Comparison of ENCODE assay signal across 26 cellular contexts in genomic region chr15:36814085-36814484, GRCh38.
DNase-seq lines count a peak whose midpoint lies in the region; ATAC-seq, FAIRE-seq and TF ChIP-seq lines count a peak whose summit lies in the region.
"Had no signal": no experiment of that assay in that cellular context is flagged by ENCODE, and none has a peak within 500 bp of the region (broad histone marks: within the 10 kb centered on the region; RNA-seq: fewer than 3 reads in every experiment).

No MANE protein-coding gene starts in this region.

- H3K4me1 Mint-ChIP-seq in astrocyte (ENCODE audit: low read depth, unreplicated experiment) (peaks cover 2% of the 10 kb centered on the region), type B pancreatic cell (ENCODE audit: unreplicated experiment) (peaks cover 41% of the 10 kb centered on the region)
- H3K4me1 Mint-ChIP-seq: IgD-negative memory B cell; immature natural killer cell; naive thymus-derived CD4-positive, alpha-beta T cell had no signal

- H3K27me3 Mint-ChIP-seq in astrocyte (ENCODE audit: low read depth, unreplicated experiment) (no peaks in the 10 kb centered on the region), type B pancreatic cell (no peaks in the 10 kb centered on the region)
- H3K27me3 Mint-ChIP-seq: IgD-negative memory B cell; naive thymus-derived CD4-positive, alpha-beta T cell; stimulated activated naive B cell treated with anti-CD40 and anti-IgM and Interleukin-4, amounts not matched to agents 10 μg/mL and 1 μg/mL and 100 μg/mL, for 72 hours had no signal

- H3K4me3 Mint-ChIP-seq in astrocyte (ENCODE audit: unreplicated experiment), result no peak overlapping the region
- H3K4me3 Mint-ChIP-seq in type B pancreatic cell, result no peak overlapping the region
- H3K4me3 Mint-ChIP-seq: activated naive CD4-positive, alpha-beta T cell treated with anti-CD3 and anti-CD28 coated beads for 36 hours; H9; IgD-negative memory B cell; immature natural killer cell; naive thymus-derived CD4-positive, alpha-beta T cell; stimulated activated naive B cell treated with anti-CD40 and anti-IgM and Interleukin-4, amounts not matched to agents 10 μg/mL and 1 μg/mL and 100 μg/mL, for 72 hours had no signal

- no peak overlapping the region for H3K9ac ChIP-seq in astrocyte (ENCODE audit: low read length)

- CTCF ChIA-PET in A549 (lab: Yijun Ruan, JAX), result no interaction called here

- TF ChIP-seq RAD21 in A549 (conservative IDR thresholded peaks at IDR 0.05 in 1 of 2, IDR thresholded peaks at IDR 0.05 in 1 of 2), result no peak

- H4K20me1 ChIP-seq in astrocyte (ENCODE audit: insufficient read depth, low read length), result no peaks in the 10 kb centered on the region

- ATAC-seq in A549 (no peak), left lobe of liver (peak; percentile 80)
- ATAC-seq: gastroesophageal sphincter; naive thymus-derived CD4-positive, alpha-beta T cell; psoas muscle; stimulated activated naive B cell treated with anti-CD40 and anti-IgM and Interleukin-4, amounts not matched to agents 10 μg/mL and 1 μg/mL and 100 μg/mL, for 72 hours had no signal

- no peak for TF ChIP-seq POLR2A in A549 (IDR thresholded peaks at IDR 0.05; ENCODE audit: low read length)

- POLR2A ChIA-PET in A549 (lab: Yijun Ruan, JAX), result no interaction called here

- 20% methylated on average over 3 of the region's 3 CpGs for whole genome bisulfite sequencing in A549 (ENCODE audit: missing lambda C conversion rate)

- H3K27ac ChIP-seq in A549, result peak overlapping the region; percentile 53 to 76; a peak in 4 of 6 replicates
- H3K27ac ChIP-seq in astrocyte (ENCODE audit: low read depth, low read length), result no peak overlapping the region
- H3K27ac ChIP-seq: adrenal gland, gastroesophageal sphincter, psoas muscle, upper lobe of left lung had no signal

- FAIRE-seq in A549 (lab: Jason Lieb, UNC) (no peak), astrocyte (lab: Jason Lieb, UNC) (peak; percentile 23)

- DNase-seq in A549 (ENCODE audit: low read depth in 1 of 2, low spot score in 1 of 2), result peak in 1 of 2 experiments; percentile 30
- DNase-seq in Caki2 (ENCODE audit: low read depth), result peak; percentile 37
- DNase-seq in astrocyte (ENCODE audit: low read depth), result no peak
- peak; percentile 56 for DNase-seq in left lobe of liver (ENCODE audit: low spot score)
- no peak for DNase-seq in type B pancreatic cell (ENCODE audit: extremely low spot score, unreplicated experiment)
- DNase-seq in NCI-H526 treated with DMSO at 0.1 percent for 48 hours (lab: John Stamatoyannopoulos, UW), result no peak
- no peak for DNase-seq in stimulated activated CD4-positive, alpha-beta T cell treated with anti-CD3 and anti-CD28 coated beads, Interleukin-2, amount 100 ng/mL, for 48 hours
- DNase-seq in MG63, result no peak
- DNase-seq: activated CD4-positive, alpha-beta T cell treated with anti-CD3 and anti-CD28 coated beads, Interleukin-2, amount 50 U/mL, for 48 hours; activated CD4-positive, CD25-positive, alpha-beta regulatory T cell treated with anti-CD3 and anti-CD28 coated beads, Interleukin-2, amount 50 U/mL, for 72 hours; activated naive CD4-positive, alpha-beta T cell treated with anti-CD3 and anti-CD28 coated beads for 36 hours; DMS79; H9; immature natural killer cell; midbrain; naive thymus-derived CD4-positive, alpha-beta T cell; NCI-H1694; OCI-M1; psoas muscle; stimulated activated naive B cell treated with anti-CD40 and anti-IgM and Interleukin-4, amounts not matched to agents 10 μg/mL and 1 μg/mL and 100 μg/mL, for 72 hours; substantia nigra; T-helper 2 cell; upper lobe of left lung had no signal

- no peaks in the 10 kb centered on the region for H3K36me3 ChIP-seq in astrocyte (ENCODE audit: insufficient read depth, low read length)
- no peaks in the 10 kb centered on the region for H3K36me3 ChIP-seq in MG63
- H3K36me3 ChIP-seq: gastroesophageal sphincter, upper lobe of left lung had no signal

- H3K4me2 ChIP-seq in A549, result peak overlapping the region; percentile 74
- no peak overlapping the region for H3K4me2 ChIP-seq in astrocyte (ENCODE audit: low read length)

- no peak overlapping the region for H3K27ac Mint-ChIP-seq in astrocyte (ENCODE audit: unreplicated experiment)
- no peak overlapping the region for H3K27ac Mint-ChIP-seq in type B pancreatic cell
- H3K27ac Mint-ChIP-seq: activated naive CD4-positive, alpha-beta T cell treated with anti-CD3 and anti-CD28 coated beads for 36 hours; H9; IgD-negative memory B cell; immature natural killer cell; naive thymus-derived CD4-positive, alpha-beta T cell; stimulated activated naive B cell treated with anti-CD40 and anti-IgM and Interleukin-4, amounts not matched to agents 10 μg/mL and 1 μg/mL and 100 μg/mL, for 72 hours had no signal

- no peaks in the 10 kb centered on the region for H3K79me2 ChIP-seq in astrocyte (ENCODE audit: insufficient read depth, low read length)

- 0 out of 3 replicates have a peak overlapping the region, but pooled peaks have one; percentile 15 for H3K4me3 ChIP-seq in A549
- H3K4me3 ChIP-seq in astrocyte (ENCODE audit: insufficient read depth, low read depth, low read length), result no peak overlapping the region
- H3K4me3 ChIP-seq in MG63, result no peak overlapping the region
- H3K4me3 ChIP-seq: adrenal gland, gastroesophageal sphincter, psoas muscle, upper lobe of left lung had no signal

- H3K4me1 ChIP-seq in A549, result peaks cover 45% of the 10 kb centered on the region
- H3K4me1 ChIP-seq in astrocyte (ENCODE audit: insufficient read depth, low read length), result no peaks in the 10 kb centered on the region
- H3K4me1 ChIP-seq: psoas muscle, upper lobe of left lung had no signal

- no peaks in the 10 kb centered on the region for H3K9me3 ChIP-seq in A549
- no peaks in the 10 kb centered on the region for H3K9me3 ChIP-seq in astrocyte (ENCODE audit: insufficient read depth, low read depth, low read length)
- H3K9me3 ChIP-seq in MG63, result no peaks in the 10 kb centered on the region
- H3K9me3 ChIP-seq: adrenal gland, gastroesophageal sphincter, psoas muscle, upper lobe of left lung had no signal

- no peak for TF ChIP-seq CTCF in A549 (IDR thresholded peaks at IDR 0.05)
- no peak for TF ChIP-seq CTCF in astrocyte (IDR thresholded peaks at IDR 0.05; ENCODE audit: insufficient read depth, low read depth, low read length)
- no peak for TF ChIP-seq CTCF in type B pancreatic cell (conservative IDR thresholded peaks at IDR 0.05)

- no peak for TF ChIP-seq EP300 in A549 (IDR thresholded peaks at IDR 0.05)

- H3K36me3 Mint-ChIP-seq in astrocyte (ENCODE audit: low read depth, unreplicated experiment), result no peaks in the 10 kb centered on the region
- peaks cover 3% of the 10 kb centered on the region for H3K36me3 Mint-ChIP-seq in type B pancreatic cell

- no peak overlapping the region for H2AFZ ChIP-seq in astrocyte (ENCODE audit: low read depth, low read length)

- H3K27me3 ChIP-seq in astrocyte (ENCODE audit: insufficient read depth, low read length) (no peaks in the 10 kb centered on the region), MG63 (no peaks in the 10 kb centered on the region)
- H3K27me3 ChIP-seq: adrenal gland, gastroesophageal sphincter, upper lobe of left lung had no signal

- in situ Hi-C loops in Caki2 (cut with HindIII; ENCODE audit: low pct_unique_long_range_greater_than_20kb, low sequenced_read_pairs), result no loop called here

- no peaks in the 10 kb centered on the region for H3K9me3 Mint-ChIP-seq in astrocyte (ENCODE audit: unreplicated experiment)
- no peaks in the 10 kb centered on the region for H3K9me3 Mint-ChIP-seq in type B pancreatic cell
- H3K9me3 Mint-ChIP-seq: activated naive CD4-positive, alpha-beta T cell treated with anti-CD3 and anti-CD28 coated beads for 36 hours; H9; IgD-negative memory B cell; naive thymus-derived CD4-positive, alpha-beta T cell; stimulated activated naive B cell treated with anti-CD40 and anti-IgM and Interleukin-4, amounts not matched to agents 10 μg/mL and 1 μg/mL and 100 μg/mL, for 72 hours had no signal

TF ChIP-seq in A549, 52 proteins besides CTCF, POLR2A, EP300 and RAD21:
- TF ChIP-seq, protein P1, sequence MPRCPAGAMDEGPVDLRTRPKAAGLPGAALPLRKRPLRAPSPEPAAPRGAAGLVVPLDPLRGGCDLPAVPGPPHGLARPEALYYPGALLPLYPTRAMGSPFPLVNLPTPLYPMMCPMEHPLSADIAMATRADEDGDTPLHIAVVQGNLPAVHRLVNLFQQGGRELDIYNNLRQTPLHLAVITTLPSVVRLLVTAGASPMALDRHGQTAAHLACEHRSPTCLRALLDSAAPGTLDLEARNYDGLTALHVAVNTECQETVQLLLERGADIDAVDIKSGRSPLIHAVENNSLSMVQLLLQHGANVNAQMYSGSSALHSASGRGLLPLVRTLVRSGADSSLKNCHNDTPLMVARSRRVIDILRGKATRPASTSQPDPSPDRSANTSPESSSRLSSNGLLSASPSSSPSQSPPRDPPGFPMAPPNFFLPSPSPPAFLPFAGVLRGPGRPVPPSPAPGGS (IDR thresholded peaks at IDR 0.05), result no peak
- TF ChIP-seq EHMT2 (IDR thresholded peaks at IDR 0.05; ENCODE audit: low read depth) (no peak), KDM1A (IDR thresholded peaks at IDR 0.05; ENCODE audit: low read depth) (no peak), MAFK (IDR thresholded peaks at IDR 0.05; ENCODE audit: partially characterized antibody) (no peak), E2F6 (IDR thresholded peaks at IDR 0.05; ENCODE audit: borderline replicate concordance, low read depth) (no peak), TP53 (CRISPR knock-in tag; IDR thresholded peaks at IDR 0.05) (no peak), ZNF302 (CRISPR knock-in tag; IDR thresholded peaks at IDR 0.05) (no peak)
- TF ChIP-seq, protein P2, sequence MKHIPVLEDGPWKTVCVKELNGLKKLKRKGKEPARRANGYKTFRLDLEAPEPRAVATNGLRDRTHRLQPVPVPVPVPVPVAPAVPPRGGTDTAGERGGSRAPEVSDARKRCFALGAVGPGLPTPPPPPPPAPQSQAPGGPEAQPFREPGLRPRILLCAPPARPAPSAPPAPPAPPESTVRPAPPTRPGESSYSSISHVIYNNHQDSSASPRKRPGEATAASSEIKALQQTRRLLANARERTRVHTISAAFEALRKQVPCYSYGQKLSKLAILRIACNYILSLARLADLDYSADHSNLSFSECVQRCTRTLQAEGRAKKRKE (CRISPR knock-in tag; IDR thresholded peaks at IDR 0.05; ENCODE audit: low read depth), result no peak

Comparison
In these comparisons a context has a peak if more than half of its experiments do, and no peak if none do; other contexts are left out.
1. DNase-seq: peak in Caki2 (single experiment) and left lobe of liver (single experiment); none in astrocyte (single experiment), type B pancreatic cell (single experiment), NCI-H526 treated with DMSO at 0.1 percent for 48 hours (single experiment), stimulated activated CD4-positive, alpha-beta T cell treated with anti-CD3 and anti-CD28 coated beads, Interleukin-2, amount 100 ng/mL, for 48 hours (0 of 2) and MG63 (single experiment).